8 cellular contexts compared by ENCODE assay signal in genomic region chr17:74873036-74873873, GRCh38. TPM values are rescaled to one million over a fixed set of nuclear protein-coding genes. Genes with fewer than 3 reads are reported as not detected.
DNase-seq lines count a peak whose midpoint lies in the region; ATAC-seq and TF ChIP-seq lines count a peak whose summit lies in the region.

No MANE protein-coding gene starts in this region.

- TF ChIP-seq CTCF in GM06990 (IDR thresholded peaks at IDR 0.05; ENCODE audit: insufficient read depth, low read length, poor library complexity, severe bottlenecking) (no peak), NB4 (IDR thresholded peaks at IDR 0.05; ENCODE audit: low read depth, low read length) (no peak), neutrophil (IDR thresholded peaks at IDR 0.05) (peak; percentile 7)

- H3K27me3 ChIP-seq in GM06990 (replicated peaks; ENCODE audit: control insufficient read depth, insufficient read depth, low read length): no peaks in the 10 kb centered on the region
- peaks cover 15% of the 10 kb centered on the region for H3K27me3 ChIP-seq in neutrophil

- no peaks in the 10 kb centered on the region for H3K9me3 ChIP-seq in neutrophil

- DNase-seq in GM06990 (ENCODE audit: extremely low read depth, insufficient read length): peak; percentile 96
- DNase-seq in NB4 (ENCODE audit: low read depth): peak; percentile 100
- peak; percentile 100 for DNase-seq in SK-N-DZ (ENCODE audit: low spot score)
- DNase-seq in activated naive CD4-positive, alpha-beta T cell treated with anti-CD3 and anti-CD28 coated beads, Interleukin-2, amount 50 U/mL, for 16 hours: peak; percentile 98
- DNase-seq in germinal center (ENCODE audit: low spot score): peak; percentile 100
- DNase-seq in substantia nigra (lab: John Stamatoyannopoulos, UW): peak; percentile 92 to 100 (median 100)

- peak; percentile 91 for ATAC-seq in HG02571 (IDR thresholded peaks at IDR 0.05; ENCODE audit: unreplicated experiment)

- H3K27ac ChIP-seq in neutrophil: peak overlapping the region; percentile 90
- H3K27ac ChIP-seq in substantia nigra (ENCODE audit: low read depth, low read length, poor library complexity, severe bottlenecking): peak overlapping the region; percentile 89

- peak; percentile 97 for TF ChIP-seq POLR2A in NB4 (IDR thresholded peaks at IDR 0.05; ENCODE audit: extremely low read depth, insufficient read length)

- peaks cover 15 to 16% of the 10 kb centered on the region in 2 experiments for H3K4me1 ChIP-seq in neutrophil (ENCODE audit: control insufficient read depth in 1 of 2, insufficient read depth in 1 of 2, low read depth in 1 of 2, low read length in 1 of 2)

- H3K36me3 ChIP-seq in GM06990 (ENCODE audit: control insufficient read depth, insufficient read depth, low read length) (peaks cover 10% of the 10 kb centered on the region), neutrophil (no peaks in the 10 kb centered on the region)

- H3K4me3 ChIP-seq in GM06990 (replicated peaks; ENCODE audit: low read depth, low read length) (peak overlapping the region; percentile 97), NB4 (ENCODE audit: low read depth, low read length) (peak overlapping the region; percentile 89), neutrophil (ENCODE audit: low read depth in 1 of 2, low read length in 1 of 2) (peak overlapping the region; percentile 81 to 93)

RNA-seq across cellular contexts. Expression of gene FDXR, which starts 0.5 kb away (rescaled TPM):
- 12.8 and 14.1 TPM in 2 replicates for polyA plus RNA-seq in SK-N-DZ (2014; cell fraction: cytosol; rRNA removed)
- polyA plus RNA-seq in SK-N-DZ (2014; cell fraction: nucleus; rRNA removed): 11.5 and 18.8 TPM in 2 replicates

RNA-seq across cellular contexts. Expression of gene GRIN2C, which starts 13.6 kb away (rescaled TPM):
- 0.20 and 0.24 TPM in 2 replicates for polyA plus RNA-seq in SK-N-DZ (2014; cell fraction: cytosol; rRNA removed)
- polyA plus RNA-seq in SK-N-DZ (2014; cell fraction: nucleus; rRNA removed): 1.0 TPM in 1 of 2 replicates, not detected in the other

RNA-seq across cellular contexts. Expression of gene FADS6, which starts 20.2 kb away (rescaled TPM):
- polyA plus RNA-seq in SK-N-DZ (2014; cell fraction: cytosol; rRNA removed): not detected in 2 replicates
- not detected in 2 replicates for polyA plus RNA-seq in SK-N-DZ (2014; cell fraction: nucleus; rRNA removed)

RNA-seq across cellular contexts. Expression of gene USH1G, which starts 49.8 kb away (rescaled TPM):
- polyA plus RNA-seq in SK-N-DZ (2014; cell fraction: cytosol; rRNA removed): 0.40 TPM in 1 of 2 replicates, not detected in the other
- not detected in 2 replicates for polyA plus RNA-seq in SK-N-DZ (2014; cell fraction: nucleus; rRNA removed)

RNA-seq across cellular contexts. Expression of gene OTOP2, which starts 50.8 kb away (rescaled TPM):
- not detected in 2 replicates for polyA plus RNA-seq in SK-N-DZ (2014; cell fraction: cytosol; rRNA removed)
- polyA plus RNA-seq in SK-N-DZ (2014; cell fraction: nucleus; rRNA removed): not detected in 2 replicates

Comparison
In these comparisons a context has a peak if more than half of its experiments do, and no peak if none do; other contexts are left out.
1. Peak in every context shown above with its lines: DNase-seq, ATAC-seq, H3K4me3 ChIP-seq and H3K27ac ChIP-seq.